In genomic region chr20:5950271-5951031, GRCh38 we compare ENCODE assay signal across 8 cellular contexts. TPM values are rescaled to one million over a fixed set of nuclear protein-coding genes. Genes with fewer than 3 reads are reported as not detected.
DNase-seq lines count a peak whose midpoint lies in the region; FAIRE-seq and TF ChIP-seq lines count a peak whose summit lies in the region.

Gene MCM8, plus strand, starts transcription at chr20:5950652. Its CDS starts 1,364 bp downstream, at chr20:5952016.
Gene TRMT6, minus strand, starts transcription at chr20:5950533. Its CDS starts 128 bp downstream, at chr20:5950405.

- no peaks in the 10 kb centered on the region for H3K9me3 Mint-ChIP-seq in HFFc6

- H3K27ac ChIP-seq in neuronal stem cell (replicated peaks; ENCODE audit: low read length), result peak within 1 kb of the TSS; percentile 80
- H3K27ac ChIP-seq in subcutaneous abdominal adipose tissue (ENCODE audit: low read depth, low read length), result peak within 1 kb of the TSS; percentile 71

- H3K4me3 ChIP-seq in neuronal stem cell (ENCODE audit: low read length in 2 of 2) (peak within 1 kb of the TSS; percentile 70 to 96), subcutaneous abdominal adipose tissue (ENCODE audit: low read depth in 1 of 5, low read length in 5 of 5) (peak within 1 kb of the TSS; percentile 68 to 94 (median 93))

- H3K9me3 ChIP-seq in neuronal stem cell (replicated peaks in 1 of 2; ENCODE audit: control insufficient read depth in 2 of 2, insufficient read depth in 1 of 2, low read depth in 1 of 2, low read length in 2 of 2) (no peaks in the 10 kb centered on the region), subcutaneous abdominal adipose tissue (ENCODE audit: control insufficient read depth in 5 of 5, low read length in 5 of 5) (no peaks in the 10 kb centered on the region)

- H3K27me3 Mint-ChIP-seq in HFFc6 (ENCODE audit: insufficient read depth), result no peaks in the 10 kb centered on the region

- peak within 1 kb of the TSS; percentile 52 for H3K23ac ChIP-seq in neuronal stem cell (ENCODE audit: low read depth, low read length, poor library complexity)

- in situ Hi-C loops in SK-MEL-5 (cut with HindIII; ENCODE audit: low pct_unique_long_range_greater_than_20kb, low sequenced_read_pairs), result no loop called here

- H3K4me1 ChIP-seq in neuronal stem cell (ENCODE audit: control insufficient read depth in 2 of 2, insufficient read depth in 1 of 2, low read depth in 1 of 2, low read length in 2 of 2), result peaks cover 0 to 3% of the 10 kb centered on the region in 2 donors
- H3K4me1 ChIP-seq in subcutaneous abdominal adipose tissue (ENCODE audit: control insufficient read depth in 5 of 5, insufficient read depth in 5 of 5, low read length in 5 of 5), result peaks cover 0 to 24% (median 18%) of the 10 kb centered on the region in 5 donors

- H3K4me1 Mint-ChIP-seq in HFFc6 (ENCODE audit: low read depth), result peaks cover 43% of the 10 kb centered on the region

- H2BK5ac ChIP-seq in neuronal stem cell (ENCODE audit: low read length), result no peak within 1 kb of the TSS

- H2BK120ac ChIP-seq in neuronal stem cell (ENCODE audit: low read depth, low read length), result no peak within 1 kb of the TSS

- H2AFZ ChIP-seq in neuronal stem cell (ENCODE audit: low read length), result peak within 1 kb of the TSS; percentile 94

- no peak; the same call in 1 of the 2 replicates for TF ChIP-seq CTCF in HFFc6 (IDR thresholded peaks at IDR 0.05)

- peak within 1 kb of the TSS; percentile 99 for H3K4me3 Mint-ChIP-seq in HFFc6

- WGBS in neuronal stem cell (ENCODE audit: extremely low coverage in 2 of 2, insufficient read length in 2 of 2, insufficient replicate concordance in 1 of 2), 2 donors, result no CpG with 5 or more reads among the region's 61 CpGs

- H2BK12ac ChIP-seq in neuronal stem cell (ENCODE audit: low read length), result no peak within 1 kb of the TSS

- peak within 1 kb of the TSS; percentile 91 for H3K18ac ChIP-seq in neuronal stem cell (ENCODE audit: low read length)

- H3K27me3 ChIP-seq in neuronal stem cell (ENCODE audit: control insufficient read depth in 3 of 3, insufficient read depth in 3 of 3, low read depth in 1 of 3, low read length in 3 of 3), result no peaks in the 10 kb centered on the region
- no peaks in the 10 kb centered on the region for H3K27me3 ChIP-seq in subcutaneous abdominal adipose tissue (ENCODE audit: control insufficient read depth in 5 of 5, insufficient read depth in 4 of 5, low read length in 5 of 5)

- peaks cover 8% of the 10 kb centered on the region for H3K36me3 Mint-ChIP-seq in HFFc6 (ENCODE audit: low read depth)

- H2BK15ac ChIP-seq in neuronal stem cell (ENCODE audit: low read length), result no peak within 1 kb of the TSS

- FAIRE-seq in frontal cortex (lab: Jason Lieb, UNC), result no peak

- H3K36me3 ChIP-seq in neuronal stem cell (replicated peaks in 1 of 2; ENCODE audit: control insufficient read depth in 2 of 2, insufficient read depth in 2 of 2, low read length in 2 of 2), result peaks cover 18 to 68% of the 10 kb centered on the region in 2 donors
- H3K36me3 ChIP-seq in subcutaneous abdominal adipose tissue (ENCODE audit: control insufficient read depth in 5 of 5, insufficient read depth in 5 of 5, low read length in 5 of 5), result peaks cover 15 to 26% (median 22%) of the 10 kb centered on the region in 5 donors

- no peak within 1 kb of the TSS for H4K91ac ChIP-seq in neuronal stem cell (ENCODE audit: low read depth, low read length, poor library complexity)

- no peak within 1 kb of the TSS for H4K8ac ChIP-seq in neuronal stem cell (ENCODE audit: low read depth, low read length)

- H3K14ac ChIP-seq in neuronal stem cell (ENCODE audit: low read length), result no peak within 1 kb of the TSS

- DNase-seq in GM04504 (ENCODE audit: low read depth) (peak; percentile 79), HFFc6 (peak; percentile 94), NAMALWA (ENCODE audit: low spot score) (peak; percentile 98), SK-MEL-5 (ENCODE audit: low read depth, low spot score) (peak; percentile 98), frontal cortex (ENCODE audit: low spot score in 2 of 2) (peak; percentile 80 to 88), neuronal stem cell (ENCODE audit: low spot score) (peak; percentile 94)
- peak; percentile 79 to 91 (median 88) for DNase-seq in activated naive CD4-positive, alpha-beta T cell (lab: John Stamatoyannopoulos, UW)

- H3K9ac ChIP-seq in neuronal stem cell (ENCODE audit: low read depth, low read length, poor library complexity) (peak within 1 kb of the TSS; percentile 82), subcutaneous abdominal adipose tissue (ENCODE audit: low read length in 5 of 5) (peak within 1 kb of the TSS; percentile 66 to 90 (median 88))

- H3K4me2 ChIP-seq in neuronal stem cell (ENCODE audit: insufficient read depth, low read length, poor library complexity, severe bottlenecking), result peak within 1 kb of the TSS; percentile 75

- peaks cover 4% of the 10 kb centered on the region for H3K79me1 ChIP-seq in neuronal stem cell (ENCODE audit: low read depth, low read length)

- peak within 1 kb of the TSS; percentile 57 for H2AK5ac ChIP-seq in neuronal stem cell (ENCODE audit: low read depth, low read length)

- H3K4ac ChIP-seq in neuronal stem cell (ENCODE audit: low read length), result no peak within 1 kb of the TSS

- peak within 1 kb of the TSS; percentile 86 for H3K27ac Mint-ChIP-seq in HFFc6

RNA-seq across cellular contexts. Expression of gene MCM8, which starts in this region (rescaled TPM):
- total RNA-seq in HFFc6 (2021; fragmentation: NEBNext Ultra II Directional; extraction: Animal tissue kit (Norgen Biotek cat#: 25700)), result 10 to 100 TPM in 5 of 6 experiments, 1 to 10 TPM in 1; 7.6 to 14.2 (median 13.8) TPM
- 25.2 and 25.5 TPM in 2 replicates for total RNA-seq in SK-MEL-5 (2014; rRNA removed; shearing (Covaris generic))
- 19.7 and 19.9 TPM in 2 replicates for polyA plus RNA-seq in SK-MEL-5 (2015; cell fraction: cytosol; rRNA removed)
- polyA plus RNA-seq in SK-MEL-5 (2015; cell fraction: nucleus; rRNA removed), result 29.4 and 33.9 TPM in 2 replicates
- total RNA-seq in frontal cortex, result 4.5 TPM
- 22.4 TPM for polyA plus RNA-seq in neuronal stem cell (2013, experiment 1 of 2)
- 22.8 TPM for polyA plus RNA-seq in neuronal stem cell (2013, experiment 2 of 2)

RNA-seq across cellular contexts. Expression of gene TRMT6, which starts in this region (rescaled TPM):
- 10 to 100 TPM; 15.2 to 19.8 (median 18.0) TPM for total RNA-seq in HFFc6 (2021; fragmentation: NEBNext Ultra II Directional; extraction: Animal tissue kit (Norgen Biotek cat#: 25700))
- total RNA-seq in SK-MEL-5 (2014; rRNA removed; shearing (Covaris generic)), result 26.9 and 29.1 TPM in 2 replicates
- 25.2 and 25.9 TPM in 2 replicates for polyA plus RNA-seq in SK-MEL-5 (2015; cell fraction: cytosol; rRNA removed)
- 24.9 and 30.0 TPM in 2 replicates for polyA plus RNA-seq in SK-MEL-5 (2015; cell fraction: nucleus; rRNA removed)
- total RNA-seq in frontal cortex, result 7.3 TPM
- polyA plus RNA-seq in neuronal stem cell (2013, experiment 1 of 2), result 19.5 TPM
- polyA plus RNA-seq in neuronal stem cell (2013, experiment 2 of 2), result 20.3 TPM

Comparison
In these comparisons a context has a peak if more than half of its experiments do, and no peak if none do; other contexts are left out.
1. Peak in every context shown above with its lines: DNase-seq, H3K4me3 ChIP-seq and H3K27ac ChIP-seq.